14 cellular contexts compared by ENCODE assay signal in the genomic region with DNA sequence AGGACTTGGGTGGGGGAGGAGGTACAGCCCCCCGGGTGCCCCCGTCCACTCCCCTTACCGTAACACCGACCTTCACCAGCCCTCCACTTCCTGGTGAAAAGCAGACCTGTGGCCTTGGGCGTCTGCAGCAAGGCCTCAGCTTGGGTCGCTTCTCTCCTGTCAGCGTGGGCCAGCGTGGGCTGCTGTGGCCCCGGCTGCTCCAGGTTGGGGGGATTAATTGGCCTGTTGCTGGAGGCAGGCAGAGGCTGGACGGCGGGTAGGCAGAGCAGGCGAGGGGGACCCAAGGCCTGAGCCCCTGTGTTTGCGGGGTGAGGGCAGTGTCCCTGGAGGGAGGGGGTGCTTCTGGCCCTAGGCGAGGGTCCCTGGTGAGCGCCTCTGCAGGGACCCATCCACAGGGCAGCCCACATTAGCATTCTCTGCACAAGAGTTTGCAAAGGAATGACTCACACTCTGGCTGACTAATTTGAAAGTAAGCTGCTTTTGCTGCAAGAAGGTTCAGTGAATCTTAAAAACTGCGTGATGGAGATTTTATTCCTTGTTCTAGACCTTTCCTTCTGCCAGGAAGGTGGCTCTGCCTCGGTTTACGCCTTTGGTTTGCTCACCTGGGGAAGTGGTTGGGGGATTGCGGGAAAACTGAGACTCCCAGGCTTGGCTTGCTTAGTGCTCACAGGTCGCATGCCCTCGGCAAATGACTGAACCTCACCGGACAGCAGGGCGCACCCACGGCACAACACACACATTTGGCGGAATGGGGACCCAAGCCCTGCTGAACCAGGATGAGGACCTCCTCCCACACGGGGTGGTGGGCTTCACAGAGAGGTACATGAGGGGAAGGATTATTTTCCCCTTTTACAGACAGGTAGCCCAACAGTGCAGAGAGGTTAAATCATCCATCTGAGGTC. TPM values are rescaled to one million over a fixed set of nuclear protein-coding genes. Genes with fewer than 3 reads are reported as not detected.
DNase-seq lines count a peak whose midpoint lies in the region; ATAC-seq and TF ChIP-seq lines count a peak whose summit lies in the region.
"Had no signal": no experiment of that assay in that cellular context is flagged by ENCODE, and none has a peak within 500 bp of the region (broad histone marks: within the 10 kb centered on the region; RNA-seq: fewer than 3 reads in every experiment).

No MANE protein-coding gene starts in this region.

- TF ChIP-seq CTCF in activated CD8-positive, alpha-beta T cell treated with anti-CD3 and anti-CD28 coated beads for 36 hours (IDR thresholded peaks at IDR 0.05) = no peak

- no peaks in the 10 kb centered on the region for H3K36me3 ChIP-seq in ES-I3 (ENCODE audit: insufficient read depth, low read length)
- no peaks in the 10 kb centered on the region for H3K36me3 ChIP-seq in NT2/D1 (ENCODE audit: insufficient read depth, insufficient read length, low read length)
- H3K36me3 ChIP-seq: tibial artery had no signal

- no peaks in the 10 kb centered on the region for H3K36me3 Mint-ChIP-seq in activated CD8-positive, alpha-beta T cell treated with anti-CD3 and anti-CD28 coated beads for 36 hours (ENCODE audit: low read depth)
- H3K36me3 Mint-ChIP-seq: activated naive CD4-positive, alpha-beta T cell treated with anti-CD3 and anti-CD28 coated beads, Interleukin-2, amount 10 ng/mL, durations not matched to agents 7 days and 5 days had no signal

- ATAC-seq in activated CD8-positive, alpha-beta T cell treated with anti-CD3 and anti-CD28 coated beads for 36 hours = no peak
- no peak for ATAC-seq in GM19328 (IDR thresholded peaks at IDR 0.05; ENCODE audit: unreplicated experiment)
- ATAC-seq: effector memory CD8-positive, alpha-beta T cell had no signal

- intact Hi-C loops in activated CD8-positive, alpha-beta T cell treated with anti-CD3 and anti-CD28 coated beads for 36 hours (cut with micrococcal nuclease) = no loop called here

- POLR2A ChIA-PET in activated CD8-positive, alpha-beta T cell treated with anti-CD3 and anti-CD28 coated beads for 36 hours (lab: Charles Lee) = no interaction called here

- H3K27ac Mint-ChIP-seq in activated CD8-positive, alpha-beta T cell treated with anti-CD3 and anti-CD28 coated beads for 36 hours = no peak overlapping the region
- H3K27ac Mint-ChIP-seq: activated CD4-positive, alpha-beta T cell treated with anti-CD3 and anti-CD28 coated beads, Interleukin-2, amount 10 ng/mL, durations not matched to agents 7 days and 5 days; activated naive CD4-positive, alpha-beta T cell treated with anti-CD3 and anti-CD28 coated beads, Interleukin-2, amount 10 ng/mL, durations not matched to agents 7 days and 5 days had no signal

- H3K4me1 Mint-ChIP-seq in activated CD8-positive, alpha-beta T cell treated with anti-CD3 and anti-CD28 coated beads for 36 hours (ENCODE audit: low read depth) = no peaks in the 10 kb centered on the region
- H3K4me1 Mint-ChIP-seq: activated CD4-positive, alpha-beta T cell treated with anti-CD3 and anti-CD28 coated beads, Interleukin-2, amount 10 ng/mL, durations not matched to agents 7 days and 5 days; activated naive CD4-positive, alpha-beta T cell treated with anti-CD3 and anti-CD28 coated beads, Interleukin-2, amount 10 ng/mL, durations not matched to agents 7 days and 5 days had no signal

- H3K9me3 ChIP-seq in ES-I3 (ENCODE audit: control insufficient read depth, insufficient read depth, low read length) (no peaks in the 10 kb centered on the region), NT2/D1 (ENCODE audit: insufficient read depth, low read length) (no peaks in the 10 kb centered on the region)
- H3K9me3 ChIP-seq: tibial artery had no signal

- DNase-seq in NT2/D1 (ENCODE audit: low read depth, low spot score) (no peak), dermis blood vessel endothelial cell (peak; percentile 45), non-pigmented ciliary epithelial cell (ENCODE audit: low read depth) (peak; percentile 55), NCI-H82 treated with DMSO at 0.1 percent for 48 hours (lab: John Stamatoyannopoulos, UW; ENCODE audit: unreplicated experiment) (no peak)
- DNase-seq in activated CD8-positive, alpha-beta T cell treated with anti-CD3 and anti-CD28 coated beads for 36 hours = no peak
- DNase-seq in activated CD4-positive, alpha-beta T cell treated with anti-CD3 and anti-CD28 coated beads for 1 hour = no peak
- DNase-seq: activated CD4-positive, alpha-beta T cell treated with anti-CD3 and anti-CD28 coated beads, Interleukin-2, amount 10 ng/mL, durations not matched to agents 7 days and 5 days; activated naive CD4-positive, alpha-beta T cell treated with anti-CD3 and anti-CD28 coated beads, Interleukin-2, amount 10 ng/mL, durations not matched to agents 7 days and 5 days; effector memory CD8-positive, alpha-beta T cell; NCI-H2029; tibial artery had no signal

- H3K4me1 ChIP-seq in ES-I3 (ENCODE audit: insufficient read depth, low read length) = peaks cover 40% of the 10 kb centered on the region
- H3K4me1 ChIP-seq in NT2/D1 (ENCODE audit: insufficient read depth, insufficient read length) = peaks cover 25% of the 10 kb centered on the region
- H3K4me1 ChIP-seq: parathyroid adenoma, tibial artery had no signal

- H3K4me3 Mint-ChIP-seq in activated CD8-positive, alpha-beta T cell treated with anti-CD3 and anti-CD28 coated beads for 36 hours = no peak overlapping the region
- H3K4me3 Mint-ChIP-seq: activated CD4-positive, alpha-beta T cell treated with anti-CD3 and anti-CD28 coated beads, Interleukin-2, amount 10 ng/mL, durations not matched to agents 7 days and 5 days; activated naive CD4-positive, alpha-beta T cell treated with anti-CD3 and anti-CD28 coated beads, Interleukin-2, amount 10 ng/mL, durations not matched to agents 7 days and 5 days; effector memory CD8-positive, alpha-beta T cell had no signal

- CTCF ChIA-PET in activated CD8-positive, alpha-beta T cell treated with anti-CD3 and anti-CD28 coated beads for 36 hours (lab: Charles Lee) = no interaction called here

- H3K4me3 ChIP-seq in NT2/D1 (ENCODE audit: insufficient read length, low read depth) = peak overlapping the region; percentile 35
- H3K4me3 ChIP-seq: tibial artery had no signal

- H3K27me3 ChIP-seq in NT2/D1 (ENCODE audit: insufficient read depth, insufficient read length) = no peaks in the 10 kb centered on the region

- H3K27me3 Mint-ChIP-seq in activated CD8-positive, alpha-beta T cell treated with anti-CD3 and anti-CD28 coated beads for 36 hours = peaks cover 3% of the 10 kb centered on the region
- H3K27me3 Mint-ChIP-seq: activated CD4-positive, alpha-beta T cell treated with anti-CD3 and anti-CD28 coated beads, Interleukin-2, amount 10 ng/mL, durations not matched to agents 7 days and 5 days had no signal

- H3K9me3 Mint-ChIP-seq in activated CD8-positive, alpha-beta T cell treated with anti-CD3 and anti-CD28 coated beads for 36 hours = no peaks in the 10 kb centered on the region
- H3K9me3 Mint-ChIP-seq: activated CD4-positive, alpha-beta T cell treated with anti-CD3 and anti-CD28 coated beads, Interleukin-2, amount 10 ng/mL, durations not matched to agents 7 days and 5 days; activated naive CD4-positive, alpha-beta T cell treated with anti-CD3 and anti-CD28 coated beads, Interleukin-2, amount 10 ng/mL, durations not matched to agents 7 days and 5 days; effector memory CD8-positive, alpha-beta T cell had no signal

- H3K9ac ChIP-seq in ES-I3 (ENCODE audit: low read depth, low read length) = peak overlapping the region; percentile 48; the same call in 1 of the 2 replicates
- peak overlapping the region; percentile 82 for H3K9ac ChIP-seq in NT2/D1 (ENCODE audit: insufficient read length, low read depth)
- H3K9ac ChIP-seq: parathyroid adenoma had no signal

RNA-seq across cellular contexts. Expression of a gene that starts 37.8 kb away (rescaled TPM):
- total RNA-seq in dermis blood vessel endothelial cell = not detected in 2 replicates
- not detected for total RNA-seq in activated CD8-positive, alpha-beta T cell treated with anti-CD3 and anti-CD28 coated beads for 36 hours
- total RNA-seq: activated CD4-positive, alpha-beta T cell treated with anti-CD3 and anti-CD28 coated beads, Interleukin-2, amount 10 ng/mL, durations not matched to agents 7 days and 5 days had no signal

Comparison
In these comparisons a context has a peak if more than half of its experiments do, and no peak if none do; other contexts are left out.
1. DNase-seq: peak in dermis blood vessel endothelial cell (single experiment) and non-pigmented ciliary epithelial cell (single experiment); none in NT2/D1 (single experiment), activated CD8-positive, alpha-beta T cell treated with anti-CD3 and anti-CD28 coated beads for 36 hours (single experiment), activated CD4-positive, alpha-beta T cell treated with anti-CD3 and anti-CD28 coated beads for 1 hour (single experiment) and NCI-H82 treated with DMSO at 0.1 percent for 48 hours (single experiment).